Comparison of ENCODE assay signal across 11 cellular contexts in the genomic region with DNA sequence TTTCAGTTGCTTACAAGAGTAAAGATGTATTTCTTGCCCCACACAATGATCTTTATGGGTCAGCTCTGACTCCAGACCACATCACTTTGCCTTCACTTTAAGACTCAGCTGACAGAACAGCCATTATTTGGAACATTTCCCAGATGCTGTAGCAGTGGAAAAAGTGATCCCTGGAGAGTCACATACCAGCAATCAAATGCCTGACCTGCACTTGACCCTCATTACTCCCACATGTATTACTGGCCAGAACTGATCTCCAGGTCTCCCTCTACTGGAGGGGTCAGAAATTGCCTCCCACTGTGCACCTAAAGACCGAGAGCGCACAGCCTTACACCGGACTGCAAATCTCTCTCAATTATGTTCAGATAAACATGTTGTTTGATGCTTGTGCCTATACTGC.
DNase-seq lines count a peak whose midpoint lies in the region; ATAC-seq and TF ChIP-seq lines count a peak whose summit lies in the region.
"Had no signal": no experiment of that assay in that cellular context is flagged by ENCODE, and none has a peak within 500 bp of the region (broad histone marks: within the 10 kb centered on the region; RNA-seq: fewer than 3 reads in every experiment).

No MANE protein-coding gene starts in this region.

- CTCF ChIA-PET in Panc1 (lab: Charles Lee) = no interaction called here

- DNase-seq in DMS 273 (lab: John Stamatoyannopoulos, UW; ENCODE audit: unreplicated experiment) = peak; percentile 29
- DNase-seq in DMS 273 treated with DMSO at 0.1 percent for 48 hours (lab: John Stamatoyannopoulos, UW) = no peak
- DNase-seq in Panc1 (ENCODE audit: low read depth, low spot score) = no peak
- peak; percentile 55 for DNase-seq in fibroblast of villous mesenchyme (ENCODE audit: low read depth)
- DNase-seq in inferior parietal cortex (ENCODE audit: extremely low spot score) = no peak
- DNase-seq in stomach = no peak
- DNase-seq: naive B cell, SHP77 treated with DMSO at 0.1 percent for 48 hours had no signal

- intact Hi-C loops in Panc1 (cut with micrococcal nuclease; ENCODE audit: unreplicated experiment) = no loop called here
- intact Hi-C loops in stomach (cut with DNase I; ENCODE audit: low total_unique reads) = no loop called here

- H3K4me1 ChIP-seq in Panc1 (ENCODE audit: control insufficient read depth, insufficient read depth, low read length) = no peaks in the 10 kb centered on the region
- no peaks in the 10 kb centered on the region for H3K4me1 ChIP-seq in skeletal muscle tissue (ENCODE audit: control insufficient read depth in 3 of 3, insufficient read depth in 3 of 3, low read length in 3 of 3)
- no peaks in the 10 kb centered on the region for H3K4me1 ChIP-seq in stomach
- H3K4me1 ChIP-seq: body of pancreas had no signal

- no peaks in the 10 kb centered on the region for H3K27me3 ChIP-seq in Panc1 (ENCODE audit: control insufficient read depth, insufficient read depth, low read length)
- H3K27me3 ChIP-seq in skeletal muscle tissue (ENCODE audit: control insufficient read depth in 3 of 3, insufficient read depth in 3 of 3, low read length in 3 of 3) = no peaks in the 10 kb centered on the region
- no peaks in the 10 kb centered on the region for H3K27me3 ChIP-seq in stomach
- H3K27me3 ChIP-seq: body of pancreas had no signal

- H3K9ac ChIP-seq in skeletal muscle tissue (ENCODE audit: low read depth in 1 of 3, low read length in 3 of 3) = no peak overlapping the region

- H3K36me3 ChIP-seq in Panc1 (ENCODE audit: control insufficient read depth, insufficient read depth, low read length) = no peaks in the 10 kb centered on the region
- H3K36me3 ChIP-seq in skeletal muscle tissue (ENCODE audit: control insufficient read depth in 3 of 3, insufficient read depth in 3 of 3, low read length in 3 of 3) = no peaks in the 10 kb centered on the region
- no peaks in the 10 kb centered on the region for H3K36me3 ChIP-seq in stomach

- TF ChIP-seq CTCF in Panc1 (IDR thresholded peaks at IDR 0.05) (peak; percentile 26), fibroblast of villous mesenchyme (IDR thresholded peaks at IDR 0.05; ENCODE audit: insufficient read depth, low read depth, low read length) (peak; percentile 14), stomach (IDR thresholded peaks at IDR 0.05) (no peak)

- POLR2A ChIA-PET in Panc1 (lab: Charles Lee) = no interaction called here

- H3K4me3 ChIP-seq in Panc1 (ENCODE audit: low read depth in 2 of 2, low read length in 2 of 2) = no peak overlapping the region
- H3K4me3 ChIP-seq in fibroblast of villous mesenchyme (ENCODE audit: low read depth, low read length) = no peak overlapping the region
- no peak overlapping the region for H3K4me3 ChIP-seq in skeletal muscle tissue (ENCODE audit: low read length in 3 of 3)
- H3K4me3 ChIP-seq in stomach = no peak overlapping the region
- H3K4me3 ChIP-seq: body of pancreas had no signal

- TF ChIP-seq EP300 in stomach (IDR thresholded peaks at IDR 0.05) = no peak

- BruUV-seq in Panc1 (replicated peaks; lab: Mats Ljungman, UMichigan) = no TSS peak

- no peak for TF ChIP-seq POLR2A in stomach (IDR thresholded peaks at IDR 0.05)

- ATAC-seq in Panc1 = no peak
- ATAC-seq in HG03135 (IDR thresholded peaks at IDR 0.05; ENCODE audit: unreplicated experiment) = no peak
- ATAC-seq: body of pancreas had no signal

- H3K9me3 ChIP-seq in Panc1 (ENCODE audit: control insufficient read depth, insufficient read depth, low read depth, low read length) = no peaks in the 10 kb centered on the region
- no peaks in the 10 kb centered on the region for H3K9me3 ChIP-seq in skeletal muscle tissue (ENCODE audit: control insufficient read depth in 3 of 3, low read length in 3 of 3)
- H3K9me3 ChIP-seq in stomach = no peaks in the 10 kb centered on the region
- H3K9me3 ChIP-seq: body of pancreas had no signal

- WGBS in stomach, 5 donors = 84 to 96% (median 95%) methylated on average over 3 of the region's 3 CpGs

- no peak overlapping the region for H3K27ac ChIP-seq in Panc1 (ENCODE audit: low read length)
- H3K27ac ChIP-seq in skeletal muscle tissue (ENCODE audit: low read depth, low read length) = peak overlapping the region; percentile 63
- no peak overlapping the region for H3K27ac ChIP-seq in stomach
- H3K27ac ChIP-seq: body of pancreas had no signal

- in situ Hi-C loops in Panc1 (cut with HindIII; ENCODE audit: low pct_unique_long_range_greater_than_20kb, low sequenced_read_pairs) = no loop called here

Comparison
In these comparisons a context has a peak if more than half of its experiments do, and no peak if none do; other contexts are left out.
1. DNase-seq: peak in DMS 273 (single experiment) and fibroblast of villous mesenchyme (single experiment); none in DMS 273 treated with DMSO at 0.1 percent for 48 hours (single experiment), Panc1 (single experiment), inferior parietal cortex (single experiment) and stomach (single experiment).
2. CTCF ChIP-seq: peak in Panc1 (single experiment) and fibroblast of villous mesenchyme (single experiment); none in stomach (0 of 7).